1 cellular context compared by ENCODE assay signal in the genomic region with DNA sequence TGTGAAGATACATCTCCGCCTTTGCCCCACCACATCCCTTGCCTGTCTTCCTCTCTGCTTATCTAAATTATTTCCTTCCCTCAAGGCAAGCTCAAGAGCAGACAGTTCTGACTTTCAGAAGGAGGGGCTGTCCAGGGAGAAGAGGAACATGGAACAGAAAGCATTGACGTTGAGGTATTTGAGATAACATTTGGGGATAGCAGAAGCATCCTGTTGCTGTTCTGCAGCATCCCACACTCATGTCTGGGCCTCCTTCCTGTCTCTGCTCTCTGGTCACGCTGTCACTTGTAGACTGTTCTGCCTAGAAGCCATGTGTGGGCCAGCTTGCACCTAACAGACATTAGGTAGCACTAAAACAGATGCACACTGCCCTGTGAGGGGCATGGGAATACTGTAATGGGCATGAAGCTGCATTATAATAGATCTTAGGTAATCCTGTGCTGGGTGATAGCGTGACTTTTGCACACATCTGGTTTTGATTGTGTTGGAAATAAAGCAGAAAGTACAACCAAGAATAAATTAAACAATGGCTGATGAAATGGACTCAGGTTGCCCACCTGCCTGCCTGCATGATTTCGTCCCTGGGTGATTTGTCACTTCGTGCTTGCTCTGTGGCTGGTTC.
TF ChIP-seq lines count a peak whose summit lies in the region.

No MANE protein-coding gene starts in this region.

TF ChIP-seq in SK-N-SH, 30 proteins besides CTCF, POLR2A, EP300 and RAD21 (continued from another document):
- TF ChIP-seq, protein P1, sequence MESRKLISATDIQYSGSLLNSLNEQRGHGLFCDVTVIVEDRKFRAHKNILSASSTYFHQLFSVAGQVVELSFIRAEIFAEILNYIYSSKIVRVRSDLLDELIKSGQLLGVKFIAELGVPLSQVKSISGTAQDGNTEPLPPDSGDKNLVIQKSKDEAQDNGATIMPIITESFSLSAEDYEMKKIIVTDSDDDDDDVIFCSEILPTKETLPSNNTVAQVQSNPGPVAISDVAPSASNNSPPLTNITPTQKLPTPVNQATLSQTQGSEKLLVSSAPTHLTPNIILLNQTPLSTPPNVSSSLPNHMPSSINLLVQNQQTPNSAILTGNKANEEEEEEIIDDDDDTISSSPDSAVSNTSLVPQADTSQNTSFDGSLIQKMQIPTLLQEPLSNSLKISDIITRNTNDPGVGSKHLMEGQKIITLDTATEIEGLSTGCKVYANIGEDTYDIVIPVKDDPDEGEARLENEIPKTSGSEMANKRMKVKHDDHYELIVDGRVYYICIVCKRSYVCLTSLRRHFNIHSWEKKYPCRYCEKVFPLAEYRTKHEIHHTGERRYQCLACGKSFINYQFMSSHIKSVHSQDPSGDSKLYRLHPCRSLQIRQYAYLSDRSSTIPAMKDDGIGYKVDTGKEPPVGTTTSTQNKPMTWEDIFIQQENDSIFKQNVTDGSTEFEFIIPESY (IDR thresholded peaks at IDR 0.05; ENCODE audit: borderline replicate concordance, low read depth): no peak
- no peak for TF ChIP-seq JUND (IDR thresholded peaks at IDR 0.05)
- TF ChIP-seq, protein P2, sequence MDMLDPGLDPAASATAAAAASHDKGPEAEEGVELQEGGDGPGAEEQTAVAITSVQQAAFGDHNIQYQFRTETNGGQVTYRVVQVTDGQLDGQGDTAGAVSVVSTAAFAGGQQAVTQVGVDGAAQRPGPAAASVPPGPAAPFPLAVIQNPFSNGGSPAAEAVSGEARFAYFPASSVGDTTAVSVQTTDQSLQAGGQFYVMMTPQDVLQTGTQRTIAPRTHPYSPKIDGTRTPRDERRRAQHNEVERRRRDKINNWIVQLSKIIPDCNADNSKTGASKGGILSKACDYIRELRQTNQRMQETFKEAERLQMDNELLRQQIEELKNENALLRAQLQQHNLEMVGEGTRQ (IDR thresholded peaks at IDR 0.05; ENCODE audit: borderline replicate concordance, low read depth, low read length): no peak; the same call in 1 of the 2 replicates
